In the genomic region with DNA sequence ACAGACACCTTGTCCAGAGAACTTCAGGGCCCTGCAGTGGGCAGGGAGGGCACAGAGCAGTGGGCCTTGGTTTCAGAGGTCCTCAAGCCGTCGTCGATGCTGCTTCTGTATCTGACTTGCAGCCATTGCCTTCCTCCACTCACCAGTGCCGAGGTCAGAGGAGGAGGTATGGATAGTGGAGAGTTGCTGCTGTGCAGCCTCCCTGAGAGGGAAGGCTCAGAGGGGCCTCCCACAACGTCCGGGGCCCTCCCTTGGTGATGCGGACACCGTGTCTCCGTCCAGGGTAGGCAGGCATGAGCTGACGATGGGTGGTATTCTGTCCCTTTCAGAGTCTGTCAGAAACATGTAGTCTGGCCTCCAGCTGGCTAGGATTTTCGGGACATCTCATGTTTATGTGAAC, we compare ENCODE assay signal across 22 cellular contexts.
"Had no signal": no experiment of that assay in that cellular context is flagged by ENCODE, and none has a peak within 500 bp of the region (broad histone marks: within the 10 kb centered on the region; RNA-seq: fewer than 3 reads in every experiment).

No MANE protein-coding gene starts in this region.

- H3K27me3 ChIP-seq: colonic mucosa, esophagus muscularis mucosa, foreskin keratinocyte, gastroesophageal sphincter, left lung, sigmoid colon, stomach, thyroid gland, vagina had no signal

- H3K27ac ChIP-seq: colonic mucosa, foreskin keratinocyte, gastroesophageal sphincter, left lung, lower lobe of right lung, parathyroid adenoma, prostate gland, sigmoid colon, stomach, thyroid gland, vagina had no signal

- H3K9me3 ChIP-seq: colonic mucosa, esophagus muscularis mucosa, gastroesophageal sphincter, left lung, lower lobe of right lung, prostate gland, sigmoid colon, stomach, thyroid gland, vagina had no signal

- ATAC-seq: foreskin keratinocyte; gastroesophageal sphincter; left cardiac atrium; left lung; lower lobe of right lung; naive thymus-derived CD8-positive, alpha-beta T cell; right cardiac atrium had no signal

- H3K36me3 ChIP-seq: colonic mucosa, prostate gland, vagina had no signal

- DNase-seq: colonic mucosa; effector memory CD4-positive, alpha-beta T cell; foreskin keratinocyte; hypothalamus; left cardiac atrium; left lung; lower lobe of right lung; naive thymus-derived CD8-positive, alpha-beta T cell; nephron progenitor cell; right cardiac atrium; sigmoid colon; stimulated activated CD4-positive, alpha-beta T cell treated with anti-CD3 and anti-CD28 coated beads, Interleukin-2, amount 100 ng/mL, for 24 hours; stimulated activated CD4-positive, alpha-beta T cell treated with anti-CD3 and anti-CD28 coated beads, Interleukin-4, amount 100 ng/mL, for 24 hours; stimulated activated naive CD4-positive, alpha-beta T cell treated with Interleukin-2 at 50 U/mL for 16 hours; stomach; thyroid gland; trophoblast cell had no signal

- H3K4me3 ChIP-seq: colonic mucosa, esophagus muscularis mucosa, gastroesophageal sphincter, left lung, lower lobe of right lung, prostate gland, sigmoid colon, stomach, thyroid gland, vagina had no signal

- H3K4me1 ChIP-seq: foreskin keratinocyte, parathyroid adenoma, prostate gland, thyroid gland had no signal
